Comparison of ENCODE assay signal across 8 cellular contexts in the genomic region with DNA sequence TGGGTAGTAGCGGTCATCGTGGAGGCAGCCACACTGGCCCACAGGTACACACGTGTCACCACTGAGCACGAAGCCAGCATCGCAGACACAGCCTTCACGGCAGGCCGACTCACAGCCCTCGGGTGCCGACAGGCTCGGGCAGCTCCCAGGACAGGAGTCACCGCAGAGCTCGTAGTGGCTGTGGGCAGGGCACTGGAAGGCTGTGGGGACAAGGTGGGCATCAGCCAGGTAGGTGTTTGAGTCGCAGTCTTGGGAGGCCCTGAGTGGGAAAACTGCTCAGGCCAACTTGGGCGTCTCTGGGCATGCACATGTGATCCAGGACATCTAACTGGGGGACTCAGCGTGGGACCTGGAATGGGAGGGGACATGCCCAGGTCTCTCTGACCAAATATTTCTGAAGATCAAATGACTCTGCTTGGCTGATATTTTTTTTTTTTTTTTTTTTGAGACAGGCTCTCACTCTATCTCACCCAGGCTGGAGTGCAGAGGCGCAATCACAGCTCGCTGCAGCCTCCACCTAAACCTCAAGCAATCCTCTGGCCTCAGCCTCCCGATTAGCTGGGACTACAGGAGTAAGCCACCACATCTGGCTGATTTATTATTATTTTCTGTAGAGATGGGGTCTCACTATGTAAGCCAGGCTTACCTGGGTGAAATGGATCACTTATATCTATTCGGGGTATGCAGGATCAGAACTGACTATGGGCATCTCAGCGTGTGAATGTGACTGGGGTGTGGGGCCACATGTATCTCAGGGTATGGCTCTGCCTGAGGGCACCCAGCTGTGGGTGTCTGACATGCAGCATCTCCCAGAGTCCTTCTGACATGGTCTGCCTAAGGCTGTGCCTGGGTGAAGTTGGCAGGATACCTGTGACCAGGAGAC. TPM values are rescaled to one million over a fixed set of nuclear protein-coding genes. Genes with fewer than 3 reads are reported as not detected.
DNase-seq lines count a peak whose midpoint lies in the region; ATAC-seq, FAIRE-seq and TF ChIP-seq lines count a peak whose summit lies in the region.
"Not testable (repeated sequence)": the region's sequence is repeated elsewhere in the genome, so short reads cannot be mapped to it uniquely, and the experiment has no call there.

No MANE protein-coding gene starts in this region.

- not testable (repeated sequence) for H3K9me3 Mint-ChIP-seq in CD14-positive monocyte; stimulated activated memory B cell treated with anti-CD40 and anti-IgM and Interleukin-4, amounts not matched to agents 10 μg/mL and 1 μg/mL and 100 μg/mL, for 72 hours

- not testable (repeated sequence) for H3K36me3 Mint-ChIP-seq in CD14-positive monocyte; stimulated activated memory B cell treated with anti-CD40 and anti-IgM and Interleukin-4, amounts not matched to agents 10 μg/mL and 1 μg/mL and 100 μg/mL, for 72 hours

- H3K4me3 ChIP-seq in Panc1 (ENCODE audit: low read depth in 2 of 2, low read length in 2 of 2); endothelial cell of umbilical vein (replicated peaks in 1 of 3; ENCODE audit: insufficient read depth in 1 of 3, low read depth in 1 of 3, low read length in 3 of 3); HepG2 (replicated peaks in 1 of 3; ENCODE audit: insufficient read depth in 1 of 3, low read depth in 2 of 3, low read length in 3 of 3); neuronal stem cell (ENCODE audit: low read length in 2 of 2); aorta (ENCODE audit: low read length in 2 of 2): not testable (repeated sequence)

- not testable (repeated sequence) for H3K79me2 ChIP-seq in endothelial cell of umbilical vein (ENCODE audit: control insufficient read depth, insufficient read depth, low read length); HepG2 (ENCODE audit: insufficient read depth, low read length)

- not testable (repeated sequence) for H2BK12ac ChIP-seq in neuronal stem cell (ENCODE audit: low read length)

- H3K18ac ChIP-seq in neuronal stem cell (ENCODE audit: low read length) = peak overlapping the region; percentile 0

- ATAC-seq in Panc1 = peak; percentile 3
- ATAC-seq in HepG2 = not testable (repeated sequence)
- peak; percentile 4 for ATAC-seq in stimulated activated memory B cell treated with anti-CD40 and anti-IgM and Interleukin-4, amounts not matched to agents 10 μg/mL and 1 μg/mL and 100 μg/mL, for 72 hours
- peak; percentile 3 for ATAC-seq in aorta (ENCODE audit: low FRiP score)

- not testable (repeated sequence) for H4K8ac ChIP-seq in neuronal stem cell (ENCODE audit: low read depth, low read length)

- not testable (repeated sequence) for H3K27me3 ChIP-seq in Panc1 (ENCODE audit: control insufficient read depth, insufficient read depth, low read length); endothelial cell of umbilical vein (ENCODE audit: control insufficient read depth in 2 of 2, insufficient read depth in 2 of 2, low read length in 2 of 2); HepG2 (ENCODE audit: control insufficient read depth in 1 of 2, insufficient read depth in 2 of 2, low read length in 2 of 2); neuronal stem cell (ENCODE audit: control insufficient read depth in 3 of 3, insufficient read depth in 3 of 3, low read depth in 1 of 3, low read length in 3 of 3); aorta (ENCODE audit: control insufficient read depth in 1 of 2, insufficient read depth in 2 of 2, low read length in 1 of 2)

- TF ChIP-seq EP300 in HepG2 (IDR thresholded peaks at IDR 0.05; ENCODE audit: low read depth in 2 of 2, low read length in 2 of 2); HepG2 (CRISPR knock-in tag; IDR thresholded peaks at IDR 0.05; ENCODE audit: borderline replicate concordance): not testable (repeated sequence)

- not testable (repeated sequence) for H3K23ac ChIP-seq in neuronal stem cell (ENCODE audit: low read depth, low read length, poor library complexity)

- not testable (repeated sequence) for H2BK120ac ChIP-seq in neuronal stem cell (ENCODE audit: low read depth, low read length)

- POLR2A ChIA-PET in Panc1 (lab: Charles Lee) = interaction anchor here (0.7 kb wide), 2 partner anchors 433 to 1272 kb away, joined by 9 read pairs; partner anchors contain the start of gene EIF3K
- POLR2A ChIA-PET in endothelial cell of umbilical vein (lab: Charles Lee) = not testable (repeated sequence)
- POLR2A ChIA-PET in HepG2 (lab: Yijun Ruan, JAX) = interaction anchor here (0.7 to 1.9 kb wide), 2 partner anchors 81 to 297 kb away, joined by 4 to 6 read pairs; partner anchors contain the start of gene PSMC4

- H3K9ac ChIP-seq in endothelial cell of umbilical vein (replicated peaks; ENCODE audit: extremely low read depth, insufficient read depth, low read length); HepG2 (ENCODE audit: insufficient read depth, low read depth, low read length): not testable (repeated sequence)
- H3K9ac ChIP-seq in neuronal stem cell (ENCODE audit: low read depth, low read length, poor library complexity) = peak overlapping the region; percentile 14

- H2BK15ac ChIP-seq in neuronal stem cell (ENCODE audit: low read length) = not testable (repeated sequence)

- BruUV-seq in Panc1 (replicated peaks; lab: Mats Ljungman, UMichigan); endothelial cell of umbilical vein (replicated peaks; lab: Mats Ljungman, UMichigan); HepG2 (replicated peaks; lab: Mats Ljungman, UMichigan): not testable (repeated sequence)

- H2AFZ ChIP-seq in endothelial cell of umbilical vein (ENCODE audit: low read depth, low read length); HepG2 (ENCODE audit: low read length); neuronal stem cell (ENCODE audit: low read length): not testable (repeated sequence)

- not testable (repeated sequence) for H3K14ac ChIP-seq in neuronal stem cell (ENCODE audit: low read length)

- TF ChIP-seq RAD21 in HepG2 (CRISPR knock-in tag; IDR thresholded peaks at IDR 0.05) = not testable (repeated sequence)

- not testable (repeated sequence) for H3K4me1 ChIP-seq in Panc1 (ENCODE audit: control insufficient read depth, insufficient read depth, low read length); endothelial cell of umbilical vein (ENCODE audit: control insufficient read depth, extremely low read depth, insufficient read depth, low read length); neuronal stem cell (ENCODE audit: control insufficient read depth in 2 of 2, insufficient read depth in 1 of 2, low read depth in 1 of 2, low read length in 2 of 2); aorta (ENCODE audit: control insufficient read depth in 1 of 2, insufficient read depth in 2 of 2, low read length in 2 of 2)
- peaks cover 29% of the 10 kb centered on the region for H3K4me1 ChIP-seq in HepG2 (ENCODE audit: insufficient read depth, low read length)

- H3K4me3 Mint-ChIP-seq in CD14-positive monocyte; stimulated activated memory B cell treated with anti-CD40 and anti-IgM and Interleukin-4, amounts not matched to agents 10 μg/mL and 1 μg/mL and 100 μg/mL, for 72 hours: not testable (repeated sequence)

- not testable (repeated sequence) for H3K9me1 ChIP-seq in endothelial cell of umbilical vein (replicated peaks; ENCODE audit: control insufficient read depth, extremely low read depth, insufficient read depth, low read length)

- H3K9me3 ChIP-seq in Panc1 (ENCODE audit: control insufficient read depth, insufficient read depth, low read depth, low read length); endothelial cell of umbilical vein (replicated peaks; ENCODE audit: control insufficient read depth, insufficient read depth, low read length); HepG2 (ENCODE audit: low read length); neuronal stem cell (replicated peaks in 1 of 2; ENCODE audit: control insufficient read depth in 2 of 2, insufficient read depth in 1 of 2, low read depth in 1 of 2, low read length in 2 of 2); aorta (ENCODE audit: control insufficient read depth, low read length): not testable (repeated sequence)

- in situ Hi-C loops in Panc1 (cut with HindIII; ENCODE audit: low pct_unique_long_range_greater_than_20kb, low sequenced_read_pairs) = not testable (repeated sequence)
- in situ Hi-C loops in HepG2 (cut with HindIII; ENCODE audit: extremely low pct_ligation_motif_present, low pct_unique_long_range_greater_than_20kb) = loop anchor here (5.0 kb wide), 1 partner anchor 82 kb away; the partner anchor contains the start of gene PSMC4

- not testable (repeated sequence) for H3K4ac ChIP-seq in neuronal stem cell (ENCODE audit: low read length)

- H3K4me2 ChIP-seq in endothelial cell of umbilical vein (ENCODE audit: insufficient read depth, low read length); HepG2 (ENCODE audit: low read depth, low read length); neuronal stem cell (ENCODE audit: insufficient read depth, low read length, poor library complexity, severe bottlenecking): not testable (repeated sequence)

- H3K27me3 Mint-ChIP-seq in CD14-positive monocyte (ENCODE audit: low read depth in 3 of 3) = peaks cover 30 to 38% (median 32%) of the 10 kb centered on the region in 3 donors
- H3K27me3 Mint-ChIP-seq in stimulated activated memory B cell treated with anti-CD40 and anti-IgM and Interleukin-4, amounts not matched to agents 10 μg/mL and 1 μg/mL and 100 μg/mL, for 72 hours = not testable (repeated sequence)

- not testable (repeated sequence) for TF ChIP-seq POLR2A in endothelial cell of umbilical vein (IDR thresholded peaks at IDR 0.05; ENCODE audit: low read depth, low read length); HepG2 (IDR thresholded peaks at IDR 0.05; ENCODE audit: insufficient read depth in 1 of 2, low read depth in 2 of 2, low read length in 2 of 2)

- peak; percentile 46 for FAIRE-seq in endothelial cell of umbilical vein (lab: Jason Lieb, UNC)
- FAIRE-seq in HepG2 (lab: Jason Lieb, UNC) = not testable (repeated sequence)

- intact Hi-C loops in CD14-positive monocyte (cut with micrococcal nuclease); endothelial cell of umbilical vein (cut with micrococcal nuclease); HepG2 (cut with micrococcal nuclease; ENCODE audit: unreplicated experiment); aorta (cut with DNase I): not testable (repeated sequence)
- intact Hi-C loops in Panc1 (cut with micrococcal nuclease; ENCODE audit: unreplicated experiment) = loop anchor here (10.0 kb wide), 1 partner anchor 245 kb away; no protein-coding TSS in a partner anchor

- not testable (repeated sequence) for H3K4me1 Mint-ChIP-seq in CD14-positive monocyte; stimulated activated memory B cell treated with anti-CD40 and anti-IgM and Interleukin-4, amounts not matched to agents 10 μg/mL and 1 μg/mL and 100 μg/mL, for 72 hours

- not testable (repeated sequence) for TF ChIP-seq CTCF in CD14-positive monocyte (IDR thresholded peaks at IDR 0.05); Panc1 (IDR thresholded peaks at IDR 0.05); endothelial cell of umbilical vein (IDR thresholded peaks at IDR 0.05; ENCODE audit: extremely low read depth in 1 of 2, insufficient read depth in 1 of 2, low read depth in 1 of 2, low read length in 2 of 2); HepG2 (CRISPR knock-in tag; IDR thresholded peaks at IDR 0.05)

- H3K27ac Mint-ChIP-seq in CD14-positive monocyte; stimulated activated memory B cell treated with anti-CD40 and anti-IgM and Interleukin-4, amounts not matched to agents 10 μg/mL and 1 μg/mL and 100 μg/mL, for 72 hours: not testable (repeated sequence)

- not testable (repeated sequence) for H2AK5ac ChIP-seq in neuronal stem cell (ENCODE audit: low read depth, low read length)

- DNase-seq in CD14-positive monocyte (ENCODE audit: low spot score) (peak; percentile 44), aorta (peak; percentile 57 to 74)
- not testable (repeated sequence) for DNase-seq in Panc1 (ENCODE audit: low read depth, low spot score); endothelial cell of umbilical vein (ENCODE audit: low read depth, low spot score); HepG2 (ENCODE audit: low spot score); neuronal stem cell (ENCODE audit: low spot score)
- peak; percentile 63 for DNase-seq in activated effector memory CD4-positive, alpha-beta T cell treated with anti-CD3 and anti-CD28 coated beads, Interleukin-2, amount 50 U/mL, for 16 hours

- H3K27ac ChIP-seq in Panc1 (ENCODE audit: low read length); endothelial cell of umbilical vein (ENCODE audit: insufficient read depth, low read depth, low read length); neuronal stem cell (replicated peaks; ENCODE audit: low read length); aorta (ENCODE audit: low read depth in 1 of 2, low read length in 2 of 2): not testable (repeated sequence)
- peak overlapping the region; percentile 6 for H3K27ac ChIP-seq in HepG2 (ENCODE audit: extremely low read length, insufficient read depth, low read length)

- 98% methylated on average over 17 of the region's 20 CpGs for WGBS in HepG2 (ENCODE audit: low lambda C conversion rate)
- WGBS in neuronal stem cell (ENCODE audit: extremely low coverage in 2 of 2, insufficient read length in 2 of 2, insufficient replicate concordance in 1 of 2), 2 donors = no CpG with 5 or more reads among the region's 20 CpGs
- WGBS in aorta, 2 donors = 87 to 91% methylated on average over 18 of the region's 20 CpGs

- dilution Hi-C loops in endothelial cell of umbilical vein (cut with MboI; ENCODE audit: extremely low pct_ligation_motif_present, low sequenced_read_pairs) = not testable (repeated sequence)

- H3K79me1 ChIP-seq in neuronal stem cell (ENCODE audit: low read depth, low read length) = not testable (repeated sequence)

- not testable (repeated sequence) for H4K91ac ChIP-seq in neuronal stem cell (ENCODE audit: low read depth, low read length, poor library complexity)

- not testable (repeated sequence) for H2BK5ac ChIP-seq in neuronal stem cell (ENCODE audit: low read length)

- not testable (repeated sequence) for H3K36me3 ChIP-seq in Panc1 (ENCODE audit: control insufficient read depth, insufficient read depth, low read length); endothelial cell of umbilical vein (ENCODE audit: control insufficient read depth in 2 of 2, extremely low read depth in 1 of 2, insufficient read depth in 2 of 2, low read length in 2 of 2); HepG2 (replicated peaks in 1 of 2; ENCODE audit: control insufficient read depth in 1 of 2, insufficient read depth in 2 of 2, low read length in 2 of 2); neuronal stem cell (replicated peaks in 1 of 2; ENCODE audit: control insufficient read depth in 2 of 2, insufficient read depth in 2 of 2, low read length in 2 of 2); aorta (ENCODE audit: control insufficient read depth in 1 of 2, insufficient read depth in 2 of 2, low read length in 1 of 2)

- CTCF ChIA-PET in Panc1 (lab: Charles Lee) = interaction anchor here (0.5 to 4.9 kb wide), 8 partner anchors 36 to 409 kb away, joined by 3 to 37 read pairs (median 4); partner anchors contain the start of genes PSMC4 and TIMM50
- CTCF ChIA-PET in endothelial cell of umbilical vein (lab: Charles Lee) = interaction anchor here (0.7 kb wide), 1 partner anchor 29 kb away, joined by 3 read pairs; no protein-coding TSS in a partner anchor
- CTCF ChIA-PET in HepG2 (lab: Yijun Ruan, JAX; ENCODE audit: low intra/inter-chr PET ratio, low total read pairs) = not testable (repeated sequence)

- H4K20me1 ChIP-seq in endothelial cell of umbilical vein (replicated peaks; ENCODE audit: control insufficient read depth, extremely low read depth, insufficient read depth, low read length); HepG2 (ENCODE audit: insufficient read depth, low read length): not testable (repeated sequence)

RNA-seq across cellular contexts. Expression of gene FBL, which starts 43.9 kb away (rescaled TPM):
- polyA plus RNA-seq in CD14-positive monocyte (10 to 100 TPM; 57.1 to 60.3 TPM), endothelial cell of umbilical vein (407 and 473 TPM in 2 replicates), HepG2 (2011; rRNA removed) (408 and 468 TPM in 2 replicates), aorta (100 to 1,000 TPM; 158 to 232 TPM)
- total RNA-seq in Panc1 (2021; ENCODE audit: unreplicated experiment) (4,927 TPM), endothelial cell of umbilical vein (271 and 277 TPM in 2 replicates), HepG2 (2016; rRNA removed; fragmentation: Illumina TruSeq; extraction: Trizol) (153 and 235 TPM in 2 replicates), aorta (100 to 1,000 TPM; 121 to 150 TPM)
- polyA plus RNA-seq in Panc1 (2012; ENCODE audit: insufficient read length) = 6,160 TPM
- polyA plus RNA-seq in endothelial cell of umbilical vein (2011; cell fraction: cytosol; rRNA removed) = 479 and 595 TPM in 2 replicates
- 179 and 219 TPM in 2 replicates for polyA plus RNA-seq in endothelial cell of umbilical vein (2011; cell fraction: nucleus; rRNA removed)
- 315 and 347 TPM in 2 replicates for polyA plus RNA-seq in endothelial cell of umbilical vein (2012)
- 390 and 441 TPM in 2 replicates for polyA minus RNA-seq in endothelial cell of umbilical vein
- polyA minus RNA-seq in endothelial cell of umbilical vein (2011; cell fraction: cytosol; rRNA and poly(A)+ RNA removed) = 218 TPM
- polyA minus RNA-seq in endothelial cell of umbilical vein (2011; cell fraction: nucleus; rRNA and poly(A)+ RNA removed) = 32.2 and 33.4 TPM in 2 replicates
- total RNA-seq in HepG2 (2016; cell fraction: cytosol; rRNA removed; fragmentation: Illumina TruSeq; extraction: Trizol; ENCODE audit: low read depth) = 97.6 and 118 TPM in 2 replicates
- total RNA-seq in HepG2 (2016; cell fraction: insoluble cytoplasmic fraction; rRNA removed; fragmentation: Illumina TruSeq; extraction: Trizol) = 156 and 237 TPM in 2 replicates
- total RNA-seq in HepG2 (2016; cell fraction: membrane; rRNA removed; fragmentation: Illumina TruSeq; extraction: Trizol) = 195 and 220 TPM in 2 replicates
- total RNA-seq in HepG2 (2016; cell fraction: nucleus; rRNA removed; fragmentation: Illumina TruSeq; extraction: Trizol) = 85.6 and 92.5 TPM in 2 replicates
- polyA plus RNA-seq in HepG2 (2011; cell fraction: cytosol; rRNA removed) = 399 and 528 TPM in 2 replicates
- 142 and 169 TPM in 2 replicates for polyA plus RNA-seq in HepG2 (2011; cell fraction: nucleus; rRNA removed)
- 311 and 349 TPM in 2 replicates for polyA plus RNA-seq in HepG2 (2012)
- polyA plus RNA-seq in HepG2 (2016; cell fraction: cytosol; fragmentation: Illumina TruSeq; extraction: Trizol; ENCODE audit: low read depth) = 376 and 452 TPM in 2 replicates
- polyA plus RNA-seq in HepG2 (2016; cell fraction: insoluble cytoplasmic fraction; fragmentation: Illumina TruSeq; extraction: Trizol; ENCODE audit: low read depth) = 420 and 553 TPM in 2 replicates
- 376 and 422 TPM in 2 replicates for polyA plus RNA-seq in HepG2 (2016; cell fraction: membrane; fragmentation: Illumina TruSeq; extraction: Trizol; ENCODE audit: low read depth)
- 243 and 256 TPM in 2 replicates for polyA plus RNA-seq in HepG2 (2016; cell fraction: nucleus; fragmentation: Illumina TruSeq; extraction: Trizol; ENCODE audit: insufficient read depth, low read depth)
- 543 and 868 TPM in 2 replicates for polyA minus RNA-seq in HepG2 (2011; rRNA and poly(A)+ RNA removed; ENCODE audit: low replicate concordance)
- 96.2 and 102 TPM in 2 replicates for polyA minus RNA-seq in HepG2 (2011; cell fraction: cytosol; rRNA and poly(A)+ RNA removed)
- polyA minus RNA-seq in HepG2 (2011; cell fraction: nucleus; rRNA and poly(A)+ RNA removed) = 21.2 and 34.9 TPM in 2 replicates
- 435 TPM for polyA plus RNA-seq in neuronal stem cell (2013, experiment 1 of 2)
- polyA plus RNA-seq in neuronal stem cell (2013, experiment 2 of 2) = 415 TPM

RNA-seq across cellular contexts. Expression of gene FCGBP, which starts 44.3 kb away (rescaled TPM):
- under 1 TPM in 1 of 2 donors, not detected in 1; 0.07 TPM for polyA plus RNA-seq in CD14-positive monocyte
- total RNA-seq in Panc1 (2021; ENCODE audit: unreplicated experiment) = 6.4 TPM
- 6.9 TPM for polyA plus RNA-seq in Panc1 (2012; ENCODE audit: insufficient read length)
- total RNA-seq in endothelial cell of umbilical vein = not detected in 2 replicates
- 0.01 and 0.03 TPM in 2 replicates for polyA plus RNA-seq in endothelial cell of umbilical vein
- 0.01 TPM in 2 replicates for polyA plus RNA-seq in endothelial cell of umbilical vein (2011; cell fraction: cytosol; rRNA removed)
- polyA plus RNA-seq in endothelial cell of umbilical vein (2011; cell fraction: nucleus; rRNA removed) = 0.07 and 0.18 TPM in 2 replicates
- polyA plus RNA-seq in endothelial cell of umbilical vein (2012) = 0.01 and 0.16 TPM in 2 replicates
- not detected in 2 replicates for polyA minus RNA-seq in endothelial cell of umbilical vein
- 1.9 TPM for polyA minus RNA-seq in endothelial cell of umbilical vein (2011; cell fraction: cytosol; rRNA and poly(A)+ RNA removed)
- 0.10 TPM in 1 of 2 replicates, not detected in the other for polyA minus RNA-seq in endothelial cell of umbilical vein (2011; cell fraction: nucleus; rRNA and poly(A)+ RNA removed)
- total RNA-seq in HepG2 (2016; rRNA removed; fragmentation: Illumina TruSeq; extraction: Trizol) = 7.0 and 7.2 TPM in 2 replicates
- 1.8 and 1.9 TPM in 2 replicates for total RNA-seq in HepG2 (2016; cell fraction: cytosol; rRNA removed; fragmentation: Illumina TruSeq; extraction: Trizol; ENCODE audit: low read depth)
- 4.6 and 6.9 TPM in 2 replicates for total RNA-seq in HepG2 (2016; cell fraction: insoluble cytoplasmic fraction; rRNA removed; fragmentation: Illumina TruSeq; extraction: Trizol)
- total RNA-seq in HepG2 (2016; cell fraction: membrane; rRNA removed; fragmentation: Illumina TruSeq; extraction: Trizol) = 2.4 and 3.0 TPM in 2 replicates
- total RNA-seq in HepG2 (2016; cell fraction: nucleus; rRNA removed; fragmentation: Illumina TruSeq; extraction: Trizol) = 8.3 and 8.8 TPM in 2 replicates
- 1.3 and 2.4 TPM in 2 replicates for polyA plus RNA-seq in HepG2 (2011; rRNA removed)
- polyA plus RNA-seq in HepG2 (2011; cell fraction: cytosol; rRNA removed) = 1.5 and 2.4 TPM in 2 replicates
- 5.0 and 8.4 TPM in 2 replicates for polyA plus RNA-seq in HepG2 (2011; cell fraction: nucleus; rRNA removed)
- polyA plus RNA-seq in HepG2 (2012) = 3.0 and 7.8 TPM in 2 replicates
- polyA plus RNA-seq in HepG2 (2016; cell fraction: cytosol; fragmentation: Illumina TruSeq; extraction: Trizol; ENCODE audit: low read depth) = 0.46 and 0.49 TPM in 2 replicates
- polyA plus RNA-seq in HepG2 (2016; cell fraction: insoluble cytoplasmic fraction; fragmentation: Illumina TruSeq; extraction: Trizol; ENCODE audit: low read depth) = 4.1 and 5.1 TPM in 2 replicates
- polyA plus RNA-seq in HepG2 (2016; cell fraction: membrane; fragmentation: Illumina TruSeq; extraction: Trizol; ENCODE audit: low read depth) = 0.69 and 0.85 TPM in 2 replicates
- polyA plus RNA-seq in HepG2 (2016; cell fraction: nucleus; fragmentation: Illumina TruSeq; extraction: Trizol; ENCODE audit: insufficient read depth, low read depth) = 7.5 and 8.1 TPM in 2 replicates
- polyA minus RNA-seq in HepG2 (2011; rRNA and poly(A)+ RNA removed; ENCODE audit: low replicate concordance) = 0.49 and 29.4 TPM in 2 replicates
- 4.5 and 5.8 TPM in 2 replicates for polyA minus RNA-seq in HepG2 (2011; cell fraction: cytosol; rRNA and poly(A)+ RNA removed)
- polyA minus RNA-seq in HepG2 (2011; cell fraction: nucleus; rRNA and poly(A)+ RNA removed) = 8.8 and 9.8 TPM in 2 replicates
- 0.28 TPM for polyA plus RNA-seq in neuronal stem cell (2013, experiment 1 of 2)
- polyA plus RNA-seq in neuronal stem cell (2013, experiment 2 of 2) = 0.29 TPM
- 100 to 1,000 TPM in 1 of 2 donors, 10 to 100 TPM in 1; 71.2 to 790 TPM for total RNA-seq in aorta
- 10 to 100 TPM in 1 of 2 donors, 1 to 10 TPM in 1; 1.4 to 16.5 TPM for polyA plus RNA-seq in aorta

RNA-seq across cellular contexts. Expression of gene DYRK1B, which starts 56.2 kb away (rescaled TPM):
- polyA plus RNA-seq in CD14-positive monocyte (1 to 10 TPM; 4.2 to 6.5 TPM), endothelial cell of umbilical vein (17.7 and 19.0 TPM in 2 replicates), HepG2 (2011; rRNA removed) (1.1 and 1.3 TPM in 2 replicates), aorta (10 to 100 TPM in 1 of 2 donors, 1 to 10 TPM in 1; 4.3 to 17.5 TPM)
- total RNA-seq in Panc1 (2021; ENCODE audit: unreplicated experiment) (322 TPM), endothelial cell of umbilical vein (26.8 and 30.8 TPM in 2 replicates), HepG2 (2016; rRNA removed; fragmentation: Illumina TruSeq; extraction: Trizol) (0.45 and 0.82 TPM in 2 replicates), aorta (10 to 100 TPM in 1 of 2 donors, 1 to 10 TPM in 1; 8.4 to 12.9 TPM)
- polyA plus RNA-seq in Panc1 (2012; ENCODE audit: insufficient read length) = 462 TPM
- polyA plus RNA-seq in endothelial cell of umbilical vein (2011; cell fraction: cytosol; rRNA removed) = 11.3 and 15.3 TPM in 2 replicates
- 25.0 and 37.0 TPM in 2 replicates for polyA plus RNA-seq in endothelial cell of umbilical vein (2011; cell fraction: nucleus; rRNA removed)
- 17.8 and 24.6 TPM in 2 replicates for polyA plus RNA-seq in endothelial cell of umbilical vein (2012)
- 21.3 and 26.4 TPM in 2 replicates for polyA minus RNA-seq in endothelial cell of umbilical vein
- 8.2 TPM for polyA minus RNA-seq in endothelial cell of umbilical vein (2011; cell fraction: cytosol; rRNA and poly(A)+ RNA removed)
- polyA minus RNA-seq in endothelial cell of umbilical vein (2011; cell fraction: nucleus; rRNA and poly(A)+ RNA removed) = 20.1 and 30.0 TPM in 2 replicates
- total RNA-seq in HepG2 (2016; cell fraction: cytosol; rRNA removed; fragmentation: Illumina TruSeq; extraction: Trizol; ENCODE audit: low read depth) = 1.2 and 1.7 TPM in 2 replicates
- 0.39 and 1.3 TPM in 2 replicates for total RNA-seq in HepG2 (2016; cell fraction: insoluble cytoplasmic fraction; rRNA removed; fragmentation: Illumina TruSeq; extraction: Trizol)
- total RNA-seq in HepG2 (2016; cell fraction: membrane; rRNA removed; fragmentation: Illumina TruSeq; extraction: Trizol) = 1.00 and 1.1 TPM in 2 replicates
- 1.3 and 1.5 TPM in 2 replicates for total RNA-seq in HepG2 (2016; cell fraction: nucleus; rRNA removed; fragmentation: Illumina TruSeq; extraction: Trizol)
- polyA plus RNA-seq in HepG2 (2011; cell fraction: cytosol; rRNA removed) = 0.50 and 0.64 TPM in 2 replicates
- polyA plus RNA-seq in HepG2 (2011; cell fraction: nucleus; rRNA removed) = 5.0 and 6.5 TPM in 2 replicates
- 2.0 and 2.5 TPM in 2 replicates for polyA plus RNA-seq in HepG2 (2012)
- 1.7 and 1.9 TPM in 2 replicates for polyA plus RNA-seq in HepG2 (2016; cell fraction: cytosol; fragmentation: Illumina TruSeq; extraction: Trizol; ENCODE audit: low read depth)
- polyA plus RNA-seq in HepG2 (2016; cell fraction: insoluble cytoplasmic fraction; fragmentation: Illumina TruSeq; extraction: Trizol; ENCODE audit: low read depth) = 0.58 and 0.68 TPM in 2 replicates
- 1.8 and 2.4 TPM in 2 replicates for polyA plus RNA-seq in HepG2 (2016; cell fraction: membrane; fragmentation: Illumina TruSeq; extraction: Trizol; ENCODE audit: low read depth)
- polyA plus RNA-seq in HepG2 (2016; cell fraction: nucleus; fragmentation: Illumina TruSeq; extraction: Trizol; ENCODE audit: insufficient read depth, low read depth) = 4.3 and 5.9 TPM in 2 replicates
- 1.2 and 13.7 TPM in 2 replicates for polyA minus RNA-seq in HepG2 (2011; rRNA and poly(A)+ RNA removed; ENCODE audit: low replicate concordance)
- polyA minus RNA-seq in HepG2 (2011; cell fraction: cytosol; rRNA and poly(A)+ RNA removed) = not detected in 2 replicates
- polyA minus RNA-seq in HepG2 (2011; cell fraction: nucleus; rRNA and poly(A)+ RNA removed) = 1.3 and 2.7 TPM in 2 replicates
- 36.7 TPM for polyA plus RNA-seq in neuronal stem cell (2013, experiment 1 of 2)
- 35.1 TPM for polyA plus RNA-seq in neuronal stem cell (2013, experiment 2 of 2)

Comparison
In these comparisons a context has a peak if more than half of its experiments do, and no peak if none do; other contexts are left out.
1. RNA of gene FBL, which starts 43.9 kb away (total RNA-seq): 4,927 TPM in Panc1 (single experiment); 271 to 277 TPM in endothelial cell of umbilical vein, 85.6 to 237 TPM in HepG2 and 121 to 150 TPM in aorta; every median in the first group is over 10 times any median in the second.
2. RNA of gene DYRK1B, which starts 56.2 kb away (total RNA-seq): 322 TPM in Panc1 (single experiment); 26.8 to 30.8 TPM in endothelial cell of umbilical vein, 8.4 to 12.9 TPM in aorta and 0.39 to 1.7 TPM in HepG2; every median in the first group is over 10 times any median in the second.